In the genomic region with DNA sequence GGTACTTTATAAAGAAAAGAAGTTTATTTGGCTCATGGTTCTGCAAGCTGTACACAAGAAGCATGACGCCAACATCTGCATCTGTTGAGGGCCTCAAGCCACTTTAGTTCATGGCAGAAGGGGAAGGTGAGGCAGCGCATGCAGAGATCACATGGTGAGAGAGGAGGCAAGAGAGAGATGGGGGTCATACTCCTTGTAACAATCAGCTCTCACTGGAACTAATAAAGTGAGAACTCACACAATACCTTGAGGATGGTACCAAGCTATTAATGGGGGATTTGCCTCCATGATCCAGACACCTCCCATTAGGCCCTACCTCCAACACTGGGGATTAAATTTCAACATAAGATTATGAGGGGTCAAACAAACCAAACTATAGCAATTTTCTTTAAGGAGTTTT, we compare ENCODE assay signal across 9 cellular contexts.
"Had no signal": no experiment of that assay in that cellular context is flagged by ENCODE, and none has a peak within 500 bp of the region (broad histone marks: within the 10 kb centered on the region; RNA-seq: fewer than 3 reads in every experiment).

No MANE protein-coding gene starts in this region.

- H3K36me3 ChIP-seq: HAP-1 had no signal

- DNase-seq: GM23248, GOT3, H7, H9, HCEC 1CT, HFFc6 had no signal

- H3K4me2 ChIP-seq: GM23338 had no signal

- FAIRE-seq: H54 had no signal

- ATAC-seq: GM23338 had no signal

- H3K4me3 Mint-ChIP-seq: GM23338, H9, HFFc6 had no signal

- H2AFZ ChIP-seq: GM23248, GM23338 had no signal

- H3K27ac ChIP-seq: GM23248 had no signal

- H3K27ac Mint-ChIP-seq: GM23338, H9, HFFc6 had no signal

- H3K4me3 ChIP-seq: GM23248, GM23338, HAP-1 had no signal

- H3K9ac ChIP-seq: GM23248 had no signal
